17 cellular contexts compared by ENCODE assay signal in the genomic region with DNA sequence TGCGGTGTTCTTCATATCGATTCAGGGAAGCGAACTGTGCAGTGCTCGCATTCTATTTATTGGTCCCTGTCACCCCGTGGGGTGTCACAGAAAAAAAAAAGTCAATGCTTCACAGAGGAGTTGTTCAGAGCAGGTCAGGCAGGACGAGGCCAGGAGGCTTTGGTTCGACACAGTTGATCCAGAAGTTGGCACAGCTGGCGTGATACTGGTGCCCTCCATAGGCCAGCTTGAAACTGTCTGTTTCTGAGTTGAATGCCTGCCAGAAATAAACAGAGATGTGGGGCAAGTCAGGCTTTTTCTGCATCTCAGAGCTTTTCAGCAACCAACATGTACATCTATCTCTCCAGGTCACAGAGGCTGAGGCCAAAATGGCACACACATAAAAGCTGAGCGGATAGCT. TPM values are rescaled to one million over a fixed set of nuclear protein-coding genes. Genes with fewer than 3 reads are reported as not detected.
DNase-seq lines count a peak whose midpoint lies in the region; ATAC-seq and TF ChIP-seq lines count a peak whose summit lies in the region.
"Had no signal": no experiment of that assay in that cellular context is flagged by ENCODE, and none has a peak within 500 bp of the region (broad histone marks: within the 10 kb centered on the region; RNA-seq: fewer than 3 reads in every experiment).

No MANE protein-coding gene starts in this region.

- peaks cover 75% of the 10 kb centered on the region for H3K36me3 Mint-ChIP-seq in activated T-cell treated with anti-CD3 and anti-CD28 coated beads, Interleukin-2, amount 50 U/mL, for 24 hours (ENCODE audit: low read depth)
- peaks cover 9 to 11% of the 10 kb centered on the region in 2 donors for H3K36me3 Mint-ChIP-seq in activated T-cell treated with anti-CD3 and anti-CD28 coated beads, Interleukin-2, amount 50 U/mL, for 72 hours (ENCODE audit: insufficient read depth in 2 of 2)
- H3K36me3 Mint-ChIP-seq in activated CD8-positive, alpha-beta T cell treated with anti-CD3 and anti-CD28 coated beads for 36 hours (ENCODE audit: low read depth) = peaks cover 24% of the 10 kb centered on the region

- peaks cover 6% of the 10 kb centered on the region for H3F3A ChIP-seq in smooth muscle cell (ENCODE audit: low read depth)

- no peak overlapping the region for H3K4me3 Mint-ChIP-seq in activated T-cell treated with anti-CD3 and anti-CD28 coated beads, Interleukin-2, amount 50 U/mL, for 24 hours
- H3K4me3 Mint-ChIP-seq in activated T-cell treated with anti-CD3 and anti-CD28 coated beads, Interleukin-2, amount 50 U/mL, for 72 hours = no peak overlapping the region
- H3K4me3 Mint-ChIP-seq in activated CD8-positive, alpha-beta T cell treated with anti-CD3 and anti-CD28 coated beads for 36 hours = no peak overlapping the region

- H3K4me1 Mint-ChIP-seq in activated T-cell treated with anti-CD3 and anti-CD28 coated beads, Interleukin-2, amount 50 U/mL, for 24 hours (ENCODE audit: low read depth) = peaks cover 10% of the 10 kb centered on the region
- peaks cover 4% of the 10 kb centered on the region for H3K4me1 Mint-ChIP-seq in activated T-cell treated with anti-CD3 and anti-CD28 coated beads, Interleukin-2, amount 50 U/mL, for 72 hours (ENCODE audit: low read depth)
- H3K4me1 Mint-ChIP-seq in activated CD8-positive, alpha-beta T cell treated with anti-CD3 and anti-CD28 coated beads for 36 hours (ENCODE audit: low read depth) = peaks cover 8% of the 10 kb centered on the region

- TF ChIP-seq CTCF in activated CD8-positive, alpha-beta T cell treated with anti-CD3 and anti-CD28 coated beads for 36 hours (IDR thresholded peaks at IDR 0.05) = no peak
- TF ChIP-seq CTCF in foreskin fibroblast (IDR thresholded peaks at IDR 0.05; ENCODE audit: low read depth, low read length) (no peak), smooth muscle cell (IDR thresholded peaks at IDR 0.05; ENCODE audit: borderline replicate concordance, insufficient read depth, poor library complexity, severe bottlenecking) (no peak)

- CTCF ChIA-PET in activated CD8-positive, alpha-beta T cell treated with anti-CD3 and anti-CD28 coated beads for 36 hours (lab: Charles Lee) = interaction anchor here (0.6 to 1.1 kb wide), 2 partner anchors 9 to 297 kb away, joined by 3 to 5 read pairs; no protein-coding TSS in a partner anchor

- H3K27me3 Mint-ChIP-seq in activated T-cell treated with anti-CD3 and anti-CD28 coated beads, Interleukin-2, amount 50 U/mL, for 24 hours = no peaks in the 10 kb centered on the region
- no peaks in the 10 kb centered on the region for H3K27me3 Mint-ChIP-seq in activated T-cell treated with anti-CD3 and anti-CD28 coated beads, Interleukin-2, amount 50 U/mL, for 72 hours (ENCODE audit: low read depth)
- no peaks in the 10 kb centered on the region for H3K27me3 Mint-ChIP-seq in activated CD8-positive, alpha-beta T cell treated with anti-CD3 and anti-CD28 coated beads for 36 hours

- H3K27ac Mint-ChIP-seq in activated T-cell treated with anti-CD3 and anti-CD28 coated beads, Interleukin-2, amount 50 U/mL, for 24 hours = peak overlapping the region; percentile 68
- no peak overlapping the region for H3K27ac Mint-ChIP-seq in activated T-cell treated with anti-CD3 and anti-CD28 coated beads, Interleukin-2, amount 50 U/mL, for 72 hours
- H3K27ac Mint-ChIP-seq in activated CD8-positive, alpha-beta T cell treated with anti-CD3 and anti-CD28 coated beads for 36 hours = peak overlapping the region; percentile 74

- POLR2A ChIA-PET in activated CD8-positive, alpha-beta T cell treated with anti-CD3 and anti-CD28 coated beads for 36 hours (lab: Charles Lee) = no interaction called here

- no peaks in the 10 kb centered on the region for H3K4me1 ChIP-seq in smooth muscle cell (ENCODE audit: low read depth)

- WGBS in smooth muscle cell (ENCODE audit: low lambda C conversion rate) = 93% methylated on average over 9 of the region's 9 CpGs

- H3K36me3 ChIP-seq in smooth muscle cell (ENCODE audit: low read depth) = peaks cover 6% of the 10 kb centered on the region

- H3K27ac ChIP-seq in smooth muscle cell (ENCODE audit: low read depth) = peak overlapping the region; percentile 42

- H3K79me2 ChIP-seq in smooth muscle cell (ENCODE audit: low read depth) = no peaks in the 10 kb centered on the region

- no peaks in the 10 kb centered on the region for H3K9me3 ChIP-seq in smooth muscle cell (replicated peaks; ENCODE audit: low read depth)

- no peaks in the 10 kb centered on the region for H3K9me3 Mint-ChIP-seq in activated T-cell treated with anti-CD3 and anti-CD28 coated beads, Interleukin-2, amount 50 U/mL, for 24 hours
- no peaks in the 10 kb centered on the region for H3K9me3 Mint-ChIP-seq in activated T-cell treated with anti-CD3 and anti-CD28 coated beads, Interleukin-2, amount 50 U/mL, for 72 hours
- no peaks in the 10 kb centered on the region for H3K9me3 Mint-ChIP-seq in activated CD8-positive, alpha-beta T cell treated with anti-CD3 and anti-CD28 coated beads for 36 hours

- H3K4me3 ChIP-seq in foreskin fibroblast (ENCODE audit: low read depth in 1 of 2, low read length in 2 of 2) (no peak overlapping the region), smooth muscle cell (no peak overlapping the region)
- H3K4me3 ChIP-seq: lung had no signal

- no peak overlapping the region for H3K9ac ChIP-seq in smooth muscle cell (ENCODE audit: low read depth)

- H3K4me2 ChIP-seq in smooth muscle cell = no peak overlapping the region

- DNase-seq in activated T-cell treated with anti-CD3 and anti-CD28 coated beads, Interleukin-2, amount 50 U/mL, for 24 hours = no peak
- DNase-seq in activated T-cell treated with anti-CD3 and anti-CD28 coated beads, Interleukin-2, amount 50 U/mL, for 72 hours = no peak
- DNase-seq in activated CD8-positive, alpha-beta T cell treated with anti-CD3 and anti-CD28 coated beads for 36 hours = no peak
- DNase-seq in foreskin fibroblast = peak; percentile 7 to 46
- no peak for DNase-seq in smooth muscle cell (lab: John Stamatoyannopoulos, UW; ENCODE audit: unreplicated experiment)
- no peak for DNase-seq in NCI-H526 treated with DMSO at 0.1 percent for 48 hours (lab: John Stamatoyannopoulos, UW)
- no peak for DNase-seq in T-helper 2 cell
- DNase-seq: activated CD4-positive, alpha-beta T cell treated with anti-CD3 and anti-CD28 coated beads, Interleukin-2, amount 50 U/mL, for 1 hour; activated effector memory CD4-positive, alpha-beta T cell treated with anti-CD3 and anti-CD28 coated beads, Interleukin-2, amount 50 U/mL, for 16 hours; DMS79; NCI-H1048; NCI-H446 treated with DMSO at 0.1 percent for 48 hours; occipital lobe; T-helper 9 cell had no signal

- H3K27me3 ChIP-seq in smooth muscle cell (ENCODE audit: low read depth) = no peaks in the 10 kb centered on the region

- no peak for TF ChIP-seq POLR2A in GM18505 (IDR thresholded peaks at IDR 0.05; ENCODE audit: borderline replicate concordance, extremely low read depth, insufficient read depth, insufficient read length)

- H2AFZ ChIP-seq in smooth muscle cell (ENCODE audit: low read depth) = no peak overlapping the region

- intact Hi-C loops in activated CD8-positive, alpha-beta T cell treated with anti-CD3 and anti-CD28 coated beads for 36 hours (cut with micrococcal nuclease) = no loop called here

- peaks cover 13% of the 10 kb centered on the region for H4K20me1 ChIP-seq in smooth muscle cell (ENCODE audit: low read depth)

- no peak for ATAC-seq in activated T-cell treated with anti-CD3 and anti-CD28 coated beads, Interleukin-2, amount 50 U/mL, for 72 hours (replicated peaks in 1 of 2)
- no peak for ATAC-seq in activated CD8-positive, alpha-beta T cell treated with anti-CD3 and anti-CD28 coated beads for 36 hours
- no peak for ATAC-seq in GM18505 (IDR thresholded peaks at IDR 0.05; ENCODE audit: unreplicated experiment)
- ATAC-seq: Panc1 had no signal

RNA-seq across cellular contexts. Expression of a gene that starts 29.1 kb away (rescaled TPM):
- total RNA-seq in activated T-cell treated with anti-CD3 and anti-CD28 coated beads, Interleukin-2, amount 50 U/mL, for 72 hours = 10 to 100 TPM; 11.2 to 13.8 TPM
- 10 to 100 TPM; 13.3 to 15.5 TPM for total RNA-seq in activated CD8-positive, alpha-beta T cell treated with anti-CD3 and anti-CD28 coated beads for 36 hours
- total RNA-seq in smooth muscle cell = 47.1 and 62.1 TPM in 2 replicates
- 40.4 and 59.1 TPM in 2 replicates for polyA plus RNA-seq in smooth muscle cell

Comparison
In these comparisons a context has a peak if more than half of its experiments do, and no peak if none do; other contexts are left out.
1. DNase-seq: peak in foreskin fibroblast (2 of 2); none in activated T-cell treated with anti-CD3 and anti-CD28 coated beads, Interleukin-2, amount 50 U/mL, for 24 hours (single experiment), activated T-cell treated with anti-CD3 and anti-CD28 coated beads, Interleukin-2, amount 50 U/mL, for 72 hours (0 of 2), activated CD8-positive, alpha-beta T cell treated with anti-CD3 and anti-CD28 coated beads for 36 hours (single experiment), smooth muscle cell (single experiment), NCI-H526 treated with DMSO at 0.1 percent for 48 hours (single experiment) and T-helper 2 cell (0 of 5).